ENCODE assay signal across 8 cellular contexts in the genomic region with DNA sequence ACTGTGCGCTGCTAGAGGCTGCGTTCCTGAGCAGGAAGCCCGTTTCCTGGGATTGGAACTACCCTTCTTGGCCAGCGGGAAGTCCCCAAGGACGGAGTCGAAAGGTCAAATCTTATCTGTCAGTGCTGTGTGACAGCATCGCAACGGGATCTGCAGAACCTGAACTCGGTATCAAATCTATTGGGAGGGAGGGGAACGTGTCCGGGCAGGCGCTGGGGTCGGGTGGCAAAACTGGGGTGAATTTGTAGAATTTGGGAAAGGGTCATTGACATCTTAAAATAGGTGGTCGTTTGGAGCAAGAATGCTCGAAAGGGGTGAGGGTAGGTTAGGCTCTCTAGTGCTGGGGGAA. TPM values are rescaled to one million over a fixed set of nuclear protein-coding genes. Genes with fewer than 3 reads are reported as not detected.
DNase-seq lines count a peak whose midpoint lies in the region; ATAC-seq, FAIRE-seq and TF ChIP-seq lines count a peak whose summit lies in the region.

No MANE protein-coding gene starts in this region.

- H3K79me2 ChIP-seq in GM12878 (ENCODE audit: control insufficient read depth, insufficient read depth, low read length) (peaks cover 52% of the 10 kb centered on the region), mesendoderm (ENCODE audit: control insufficient read depth, insufficient read depth, low read length) (peaks cover 5% of the 10 kb centered on the region)

- H2BK120ac ChIP-seq in mesendoderm (ENCODE audit: low read depth, low read length): no peak overlapping the region

- TF ChIP-seq POLR2A in GM12878 (IDR thresholded peaks at IDR 0.05; ENCODE audit: low read depth, low read length): no peak

- H4K5ac ChIP-seq in mesendoderm (ENCODE audit: low read length): no peak overlapping the region

- SMC1A ChIA-PET in GM12878 (lab: Charles Lee; ENCODE audit: uncharacterized antibody, unreplicated experiment): interaction anchor here (1.5 to 6.6 kb wide), 4 partner anchors 11 to 48 kb away, joined by 7 to 70 read pairs (median 24); partner anchors contain the start of gene APOBEC4

- WGBS in GM12878 (ENCODE audit: insufficient coverage, insufficient replicate concordance, low lambda C conversion rate, missing lambda C conversion rate): 13% methylated on average over 15 of the region's 15 CpGs
- no CpG with 5 or more reads among the region's 15 CpGs for WGBS in mesendoderm (ENCODE audit: extremely low coverage, insufficient coverage, low lambda C conversion rate)
- WGBS in aorta, 2 donors: 3% methylated on average over 15 of the region's 15 CpGs

- TF ChIP-seq CTCF in left ventricle myocardium inferior (IDR thresholded peaks at IDR 0.05; ENCODE audit: borderline replicate concordance): no peak
- TF ChIP-seq CTCF in GM12878 (IDR thresholded peaks at IDR 0.05 in 2 of 3, conservative IDR thresholded peaks at IDR 0.05 in 1 of 3; ENCODE audit: control insufficient read depth in 2 of 3, extremely low read depth in 1 of 3, insufficient read depth in 1 of 3, low read depth in 3 of 3, low read length in 3 of 3): no peak
- TF ChIP-seq CTCF in GM10266 (IDR thresholded peaks at IDR 0.05; ENCODE audit: control insufficient read depth, insufficient read depth, low read depth, missing control alignments): no peak

- H3K4ac ChIP-seq in mesendoderm (ENCODE audit: low read depth, low read length): no peak overlapping the region

- intact Hi-C loops in left ventricle myocardium inferior (cut with micrococcal nuclease) (loop anchor here (10.0 kb wide), 1 partner anchor 162 kb away; the partner anchor contains the start of gene SMG7), Right ventricle myocardium superior (cut with DNase I) (no loop called here), GM12878 (cut with micrococcal nuclease; ENCODE audit: unreplicated experiment) (loop anchor here (5.0 kb wide), 1 partner anchor 276 kb away; no protein-coding TSS in a partner anchor), aorta (cut with DNase I) (no loop called here)

- H3K79me1 ChIP-seq in mesendoderm (ENCODE audit: low read length): no peaks in the 10 kb centered on the region

- POLR2A ChIA-PET in GM12878 (lab: Charles Lee): interaction anchor here (0.6 to 3.9 kb wide), 7 partner anchors 10 to 266 kb away, joined by 3 to 27 read pairs (median 4); partner anchors contain the start of gene APOBEC4

- H3K27me3 ChIP-seq in left ventricle myocardium inferior (ENCODE audit: low read depth): no peaks in the 10 kb centered on the region
- H3K27me3 ChIP-seq in GM12878 (replicated peaks in 1 of 2; ENCODE audit: control insufficient read depth in 2 of 2, insufficient read depth in 2 of 2, low read length in 1 of 2): no peaks in the 10 kb centered on the region
- H3K27me3 ChIP-seq in mesendoderm (ENCODE audit: insufficient read depth, low read length, poor library complexity): peaks cover 2% of the 10 kb centered on the region
- no peaks in the 10 kb centered on the region for H3K27me3 ChIP-seq in aorta (ENCODE audit: control insufficient read depth in 1 of 2, insufficient read depth in 2 of 2, low read length in 1 of 2)

- H3K4me1 ChIP-seq in left ventricle myocardium inferior (peaks cover 56% of the 10 kb centered on the region), GM12878 (ENCODE audit: control insufficient read depth, insufficient read depth, low read length) (0 out of 2 replicates have a peak, but pooled peaks cover 3% of the 10 kb centered on the region), mesendoderm (ENCODE audit: control insufficient read depth, low read depth, low read length) (no peaks in the 10 kb centered on the region), aorta (ENCODE audit: control insufficient read depth in 1 of 2, insufficient read depth in 2 of 2, low read length in 2 of 2) (no peaks in the 10 kb centered on the region)

- FAIRE-seq in GM12878 (lab: Jason Lieb, UNC): no peak

- no peaks in the 10 kb centered on the region for H4K20me1 ChIP-seq in GM12878 (ENCODE audit: control insufficient read depth, insufficient read depth)

- no peak overlapping the region for H3K18ac ChIP-seq in mesendoderm (ENCODE audit: low read length)

- TF ChIP-seq EP300 in GM12878 (IDR thresholded peaks at IDR 0.05; ENCODE audit: borderline replicate concordance in 1 of 2, control insufficient read depth in 1 of 2, low read depth in 2 of 2, low read length in 2 of 2): no peak

- H3K23ac ChIP-seq in mesendoderm (ENCODE audit: low read length): no peak overlapping the region

- H3K4me2 ChIP-seq in GM12878 (ENCODE audit: control insufficient read depth, insufficient read depth): peak overlapping the region; percentile 98
- H3K4me2 ChIP-seq in mesendoderm (ENCODE audit: low read length): peak overlapping the region; percentile 72

- DNase-seq in left ventricle myocardium inferior (no peak), Right ventricle myocardium superior (no peak), GM12878 (ENCODE audit: low read depth, low spot score) (no peak), mesendoderm (no peak), aorta (no peak), GM10266 (ENCODE audit: extremely low spot score) (no peak), C1 segment of cervical spinal cord (lab: John Stamatoyannopoulos, UW) (no peak)

- no peak for TF ChIP-seq RAD21 in GM12878 (IDR thresholded peaks at IDR 0.05; ENCODE audit: insufficient read depth, low read depth, low read length)

- no TSS peak for BruUV-seq in GM12878 (replicated peaks; lab: Mats Ljungman, UMichigan)

- no peak overlapping the region for H2BK5ac ChIP-seq in mesendoderm (ENCODE audit: low read length)

- no peak overlapping the region for H4K8ac ChIP-seq in mesendoderm (ENCODE audit: low read depth, low read length)

- H2BK15ac ChIP-seq in mesendoderm (replicated peaks; ENCODE audit: low read depth): no peak overlapping the region

- no peak overlapping the region for H2AK5ac ChIP-seq in mesendoderm (ENCODE audit: low read length)

- H3K4me3 ChIP-seq in left ventricle myocardium inferior (peak overlapping the region; percentile 86), GM12878 (peak overlapping the region; percentile 93), mesendoderm (ENCODE audit: low read length) (no peak overlapping the region), aorta (ENCODE audit: low read length in 2 of 2) (peak overlapping the region; percentile 1 to 29)

- H3K9ac ChIP-seq in GM12878 (ENCODE audit: control insufficient read depth, insufficient read depth, low read length) (peak overlapping the region; percentile 66), mesendoderm (ENCODE audit: low read length) (no peak overlapping the region)

- H3K36me3 ChIP-seq in left ventricle myocardium inferior: no peaks in the 10 kb centered on the region
- H3K36me3 ChIP-seq in GM12878 (ENCODE audit: control insufficient read depth in 2 of 2, insufficient read depth in 2 of 2, low read length in 1 of 2): no peaks in the 10 kb centered on the region
- no peaks in the 10 kb centered on the region for H3K36me3 ChIP-seq in mesendoderm (ENCODE audit: control insufficient read depth, insufficient read depth, low read length)
- H3K36me3 ChIP-seq in aorta (ENCODE audit: control insufficient read depth in 1 of 2, insufficient read depth in 2 of 2, low read length in 1 of 2): no peaks in the 10 kb centered on the region

- H3K9me3 ChIP-seq in left ventricle myocardium inferior (replicated peaks) (no peaks in the 10 kb centered on the region), GM12878 (replicated peaks; ENCODE audit: control insufficient read depth, insufficient read depth, low read length) (no peaks in the 10 kb centered on the region), aorta (ENCODE audit: control insufficient read depth, low read length) (no peaks in the 10 kb centered on the region)

- H3K27ac ChIP-seq in left ventricle myocardium inferior (replicated peaks): peak overlapping the region; percentile 97
- peak overlapping the region; percentile 43 for H3K27ac ChIP-seq in GM12878 (ENCODE audit: control insufficient read depth, insufficient read depth)
- no peak overlapping the region for H3K27ac ChIP-seq in mesendoderm (ENCODE audit: low read depth, low read length)
- no peak overlapping the region for H3K27ac ChIP-seq in aorta (ENCODE audit: low read depth in 1 of 2, low read length in 2 of 2)

- ATAC-seq in Right ventricle myocardium superior (ENCODE audit: poor library complexity) (no peak), GM12878 (no peak), aorta (ENCODE audit: low FRiP score) (no peak), GM19463 (IDR thresholded peaks at IDR 0.05; ENCODE audit: unreplicated experiment) (no peak)

- peak overlapping the region; percentile 96 for H2AFZ ChIP-seq in GM12878 (ENCODE audit: control insufficient read depth, low read depth, low read length)

- H3K56ac ChIP-seq in mesendoderm (ENCODE audit: low read length): no peak overlapping the region

- RAD21 ChIA-PET in GM12878 (lab: Charles Lee; ENCODE audit: unreplicated experiment): interaction anchor here (0.8 kb wide), 1 partner anchor 262 kb away, joined by 3 read pairs; no protein-coding TSS in a partner anchor

- CTCF ChIA-PET in GM12878 (lab: Yijun Ruan, JAX): interaction anchor here (1.7 to 5.8 kb wide), 2 partner anchors 19 to 280 kb away, joined by 9 to 59 read pairs; no protein-coding TSS in a partner anchor

- in situ Hi-C loops in GM12878 (cut with MboI): no loop called here

RNA-seq across cellular contexts. Expression of gene ARPC5, which starts 0.7 kb away (rescaled TPM):
- 33.6 TPM for total RNA-seq in left ventricle myocardium inferior
- 32.9 TPM for total RNA-seq in Right ventricle myocardium superior
- total RNA-seq in GM12878 (2013; cell fraction: nucleolus; rRNA removed): 63.2 and 67.3 TPM in 2 replicates
- 306 and 348 TPM in 2 replicates for total RNA-seq in GM12878 (2014; rRNA removed)
- total RNA-seq in GM12878 (2014; rRNA removed; fragmentation: Illumina TruSeq; extraction: Trizol): 313 and 325 TPM in 2 replicates
- total RNA-seq in GM12878 (2021): 281 and 291 TPM in 2 replicates
- polyA plus RNA-seq in GM12878 (2011; ENCODE audit: low read depth): 98.1 TPM
- 469 and 611 TPM in 2 replicates for polyA plus RNA-seq in GM12878 (2011; rRNA removed)
- 138 and 175 TPM in 2 replicates for polyA plus RNA-seq in GM12878 (2011; cell fraction: cytosol; rRNA removed)
- polyA plus RNA-seq in GM12878 (2011; cell fraction: nucleus; rRNA removed): 86.4 and 101 TPM in 2 replicates
- 217 and 241 TPM in 2 replicates for polyA plus RNA-seq in GM12878 (2012)
- polyA plus RNA-seq in GM12878 (2014; fragmentation: Illumina TruSeq; extraction: Trizol): 296 and 313 TPM in 2 replicates
- polyA plus RNA-seq in GM12878 (2014; fragmentation: Nextera tagmentation; extraction: Ambion mirVana): 100 to 1,000 TPM; 246 to 274 TPM
- polyA plus RNA-seq in GM12878 (2014; rRNA removed): 238 and 284 TPM in 2 replicates
- polyA plus RNA-seq in GM12878 (2016; fragmentation: Nextera tagmentation; extraction: Ambion mirVana): 100 to 1,000 TPM; 752 to 784 TPM
- polyA minus RNA-seq in GM12878 (2011; rRNA and poly(A)+ RNA removed): 90.1 and 117 TPM in 2 replicates
- 118 and 126 TPM in 2 replicates for polyA minus RNA-seq in GM12878 (2011; cell fraction: cytosol; rRNA and poly(A)+ RNA removed)
- polyA minus RNA-seq in GM12878 (2011; cell fraction: nucleus; rRNA and poly(A)+ RNA removed): 47.9 and 94.0 TPM in 2 replicates
- 77.8 TPM for polyA plus RNA-seq in mesendoderm (2013, experiment 1 of 2)
- polyA plus RNA-seq in mesendoderm (2013, experiment 2 of 2): 77.2 TPM
- total RNA-seq in aorta: 100 to 1,000 TPM; 115 to 131 TPM
- polyA plus RNA-seq in aorta: 100 to 1,000 TPM in 1 of 2 donors, 10 to 100 TPM in 1; 90.6 to 162 TPM

RNA-seq across cellular contexts. Expression of gene APOBEC4, which starts 16.8 kb away (rescaled TPM):
- total RNA-seq in left ventricle myocardium inferior (0.11 TPM), Right ventricle myocardium superior (not detected), GM12878 (2014; rRNA removed) (0.06 TPM in 1 of 2 replicates, not detected in the other), GM12878 (2014; rRNA removed; fragmentation: Illumina TruSeq; extraction: Trizol) (not detected in 2 replicates), GM12878 (2021) (not detected in 2 replicates), aorta (not detected)
- total RNA-seq in GM12878 (2013; cell fraction: nucleolus; rRNA removed): not detected in 2 replicates
- polyA plus RNA-seq in GM12878 (2011; ENCODE audit: low read depth): not detected
- polyA plus RNA-seq in GM12878 (2011; rRNA removed) (0.03 and 0.07 TPM in 2 replicates), GM12878 (2014; fragmentation: Illumina TruSeq; extraction: Trizol) (0.04 and 0.13 TPM in 2 replicates), GM12878 (2014; fragmentation: Nextera tagmentation; extraction: Ambion mirVana) (under 1 TPM in 1 of 2 experiments, not detected in 1; 0.05 TPM), GM12878 (2014; rRNA removed) (not detected in 2 replicates), GM12878 (2016; fragmentation: Nextera tagmentation; extraction: Ambion mirVana) (under 1 TPM in 1 of 2 experiments, not detected in 1; 0.25 TPM), aorta (not detected)
- polyA plus RNA-seq in GM12878 (2011; cell fraction: cytosol; rRNA removed): not detected in 2 replicates
- 0.03 TPM in 1 of 2 replicates, not detected in the other for polyA plus RNA-seq in GM12878 (2011; cell fraction: nucleus; rRNA removed)
- polyA plus RNA-seq in GM12878 (2012): 0.04 and 0.09 TPM in 2 replicates
- not detected in 2 replicates for polyA minus RNA-seq in GM12878 (2011; rRNA and poly(A)+ RNA removed)
- not detected in 2 replicates for polyA minus RNA-seq in GM12878 (2011; cell fraction: cytosol; rRNA and poly(A)+ RNA removed)
- polyA minus RNA-seq in GM12878 (2011; cell fraction: nucleus; rRNA and poly(A)+ RNA removed): 0.19 and 0.36 TPM in 2 replicates
- polyA plus RNA-seq in mesendoderm (2013, experiment 1 of 2): not detected
- polyA plus RNA-seq in mesendoderm (2013, experiment 2 of 2): not detected

RNA-seq across cellular contexts. Expression of gene NCF2, which starts 46.0 kb away (rescaled TPM):
- 4.5 TPM for total RNA-seq in left ventricle myocardium inferior
- total RNA-seq in Right ventricle myocardium superior: 5.7 TPM
- 173 and 175 TPM in 2 replicates for total RNA-seq in GM12878 (2013; cell fraction: nucleolus; rRNA removed)
- 85.5 and 99.5 TPM in 2 replicates for total RNA-seq in GM12878 (2014; rRNA removed)
- 95.7 and 98.4 TPM in 2 replicates for total RNA-seq in GM12878 (2014; rRNA removed; fragmentation: Illumina TruSeq; extraction: Trizol)
- 68.8 and 71.1 TPM in 2 replicates for total RNA-seq in GM12878 (2021)
- polyA plus RNA-seq in GM12878 (2011; ENCODE audit: low read depth): 19.4 TPM
- polyA plus RNA-seq in GM12878 (2011; rRNA removed): 256 and 273 TPM in 2 replicates
- polyA plus RNA-seq in GM12878 (2011; cell fraction: cytosol; rRNA removed): 202 and 240 TPM in 2 replicates
- polyA plus RNA-seq in GM12878 (2011; cell fraction: nucleus; rRNA removed): 192 and 214 TPM in 2 replicates
- 24.9 and 29.9 TPM in 2 replicates for polyA plus RNA-seq in GM12878 (2012)
- polyA plus RNA-seq in GM12878 (2014; fragmentation: Illumina TruSeq; extraction: Trizol): 96.9 and 98.4 TPM in 2 replicates
- 10 to 100 TPM; 31.4 to 61.2 TPM for polyA plus RNA-seq in GM12878 (2014; fragmentation: Nextera tagmentation; extraction: Ambion mirVana)
- polyA plus RNA-seq in GM12878 (2014; rRNA removed): 82.0 and 91.3 TPM in 2 replicates
- polyA plus RNA-seq in GM12878 (2016; fragmentation: Nextera tagmentation; extraction: Ambion mirVana): 10 to 100 TPM; 43.4 to 49.1 TPM
- polyA minus RNA-seq in GM12878 (2011; rRNA and poly(A)+ RNA removed): 214 and 342 TPM in 2 replicates
- polyA minus RNA-seq in GM12878 (2011; cell fraction: cytosol; rRNA and poly(A)+ RNA removed): 62.0 and 76.6 TPM in 2 replicates
- 58.5 and 84.8 TPM in 2 replicates for polyA minus RNA-seq in GM12878 (2011; cell fraction: nucleus; rRNA and poly(A)+ RNA removed)
- 0.15 TPM for polyA plus RNA-seq in mesendoderm (2013, experiment 1 of 2)
- 0.42 TPM for polyA plus RNA-seq in mesendoderm (2013, experiment 2 of 2)
- 10 to 100 TPM; 17.0 to 28.0 TPM for total RNA-seq in aorta
- polyA plus RNA-seq in aorta: 10 to 100 TPM in 1 of 2 donors, 1 to 10 TPM in 1; 2.2 to 19.8 TPM

Comparison
In these comparisons a context has a peak if more than half of its experiments do, and no peak if none do; other contexts are left out.
1. intact Hi-C loops: an anchor here in left ventricle myocardium inferior (10.0 kb wide) and GM12878 (5.0 kb wide); none called in Right ventricle myocardium superior and aorta.
2. H3K27ac ChIP-seq: peak in left ventricle myocardium inferior (single experiment) and GM12878 (single experiment); none in mesendoderm (single experiment) and aorta (0 of 2).